16 cellular contexts compared by ENCODE assay signal in the genomic region with DNA sequence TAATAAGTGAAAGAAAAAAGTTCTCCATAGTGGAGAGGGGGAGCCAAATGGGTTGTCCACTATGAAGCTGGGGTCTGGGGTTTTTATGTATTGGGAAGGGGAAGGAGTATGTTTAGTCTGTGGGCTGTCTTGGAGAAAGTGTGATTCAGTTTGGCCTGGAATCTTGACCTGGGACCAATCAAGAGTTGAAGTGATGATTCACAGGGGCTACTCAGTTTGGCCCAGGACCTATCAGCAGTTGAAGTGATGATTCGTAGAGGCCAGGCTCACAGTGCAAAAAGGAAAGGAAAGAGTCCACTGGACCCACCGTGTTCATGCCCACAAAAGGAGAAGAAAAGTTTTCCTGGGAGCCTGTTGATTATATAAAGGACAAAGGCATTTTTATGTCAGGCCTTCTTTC. TPM values are rescaled to one million over a fixed set of nuclear protein-coding genes. Genes with fewer than 3 reads are reported as not detected.
DNase-seq lines count a peak whose midpoint lies in the region; ATAC-seq, FAIRE-seq and TF ChIP-seq lines count a peak whose summit lies in the region.
"Had no signal": no experiment of that assay in that cellular context is flagged by ENCODE, and none has a peak within 500 bp of the region (broad histone marks: within the 10 kb centered on the region; RNA-seq: fewer than 3 reads in every experiment).

No MANE protein-coding gene starts in this region.

- H3K36me3 ChIP-seq in skeletal muscle satellite cell (ENCODE audit: insufficient read depth, low read length) (no peaks in the 10 kb centered on the region), gastroesophageal sphincter (no peaks in the 10 kb centered on the region)
- H3K36me3 ChIP-seq: Peyer's patch had no signal

- TF ChIP-seq POLR2A in H54 (IDR thresholded peaks at IDR 0.05; ENCODE audit: low read depth, low read length), result no peak
- no peak for TF ChIP-seq POLR2A in gastroesophageal sphincter (IDR thresholded peaks at IDR 0.05)

- no peak overlapping the region for H3K9ac ChIP-seq in skeletal muscle satellite cell (ENCODE audit: low read depth, low read length)

- ATAC-seq in gastroesophageal sphincter, result no peak
- ATAC-seq in left lobe of liver, result no peak

- peaks cover 9% of the 10 kb centered on the region for H3K27me3 ChIP-seq in skeletal muscle satellite cell (ENCODE audit: control insufficient read depth, insufficient read depth, low read length)
- no peaks in the 10 kb centered on the region for H3K27me3 ChIP-seq in gastroesophageal sphincter
- H3K27me3 ChIP-seq: Peyer's patch had no signal

- peak overlapping the region; percentile 33 for H3K4me2 ChIP-seq in skeletal muscle satellite cell (ENCODE audit: low read length)

- no peak for TF ChIP-seq EP300 in gastroesophageal sphincter (IDR thresholded peaks at IDR 0.05)

- 40 to 62% methylated on average over 1 to 2 of the region's 2 CpGs for WGBS in gastroesophageal sphincter (ENCODE audit: low coverage in 1 of 2), 2 donors

- H3K9me3 ChIP-seq in skeletal muscle satellite cell (replicated peaks; ENCODE audit: low read length), result peaks cover 4% of the 10 kb centered on the region
- H3K9me3 ChIP-seq in gastroesophageal sphincter, result no peaks in the 10 kb centered on the region
- H3K9me3 ChIP-seq: Peyer's patch had no signal

- no peak overlapping the region for H3K4me3 ChIP-seq in fibroblast of pulmonary artery (replicated peaks; ENCODE audit: low read depth, low read length)
- no peak overlapping the region for H3K4me3 ChIP-seq in skeletal muscle satellite cell (ENCODE audit: low read length)
- H3K4me3 ChIP-seq in gastroesophageal sphincter, result no peak overlapping the region
- H3K4me3 ChIP-seq: Peyer's patch had no signal

- TF ChIP-seq CTCF in fibroblast of pulmonary artery (IDR thresholded peaks at IDR 0.05; ENCODE audit: low read length, missing control alignments), result no peak
- TF ChIP-seq CTCF in gastroesophageal sphincter (IDR thresholded peaks at IDR 0.05), result no peak

- no peak overlapping the region for H3K27ac ChIP-seq in gastroesophageal sphincter
- H3K27ac ChIP-seq: Peyer's patch had no signal

- FAIRE-seq in H54 (lab: Jason Lieb, UNC), result peak; percentile 85
- FAIRE-seq: islet of Langerhans had no signal

- H3K4me1 ChIP-seq in skeletal muscle satellite cell (ENCODE audit: control insufficient read depth, insufficient read depth, low read length) (peaks cover 10% of the 10 kb centered on the region), gastroesophageal sphincter (no peaks in the 10 kb centered on the region)
- H3K4me1 ChIP-seq: Peyer's patch had no signal

- DNase-seq in H54 (ENCODE audit: insufficient read length, low spot score) (peak; percentile 10), RKO (ENCODE audit: low spot score) (peak; percentile 32), fibroblast of pulmonary artery (ENCODE audit: low read depth) (peak; percentile 26), NCI-H1417 treated with DMSO at 0.1 percent for 48 hours (lab: John Stamatoyannopoulos, UW) (no peak), left lobe of liver (ENCODE audit: low spot score) (no peak)
- DNase-seq: activated CD4-positive, alpha-beta T cell treated with anti-CD3 and anti-CD28 coated beads, Interleukin-2, amount 50 U/mL, for 1 hour; KBM-7; naive B cell; NCI-H1436 treated with DMSO at 0.1 percent for 48 hours; NCI-H510A treated with DMSO at 0.1 percent for 48 hours; Peyer's patch; stimulated activated CD4-positive, alpha-beta T cell treated with anti-CD3 and anti-CD28 coated beads, Interleukin-1b, Interleukin-23, amount 100 ng/mL, for 48 hours; stimulated activated CD8-positive, alpha-beta memory T cell treated with anti-CD3 and anti-CD28 coated beads, Interleukin-4, amount 100 ng/mL, for 48 hours had no signal

RNA-seq across cellular contexts. Expression of gene RAB9B, which starts 47.3 kb away (rescaled TPM):
- total RNA-seq in skeletal muscle satellite cell (2012; rRNA removed), result 0.44 and 0.51 TPM in 2 replicates
- total RNA-seq in gastroesophageal sphincter (10 to 100 TPM in 3 of 4 donors, 1 to 10 TPM in 1; 9.4 to 25.4 (median 13.0) TPM), left lobe of liver (not detected)

Comparison
In these comparisons a context has a peak if more than half of its experiments do, and no peak if none do; other contexts are left out.
1. DNase-seq: peak in H54 (single experiment), RKO (single experiment) and fibroblast of pulmonary artery (single experiment); none in NCI-H1417 treated with DMSO at 0.1 percent for 48 hours (single experiment) and left lobe of liver (single experiment).
2. RNA of gene RAB9B, which starts 47.3 kb away (total RNA-seq): 9.4 to 25.4 TPM in gastroesophageal sphincter; not detected in left lobe of liver (single experiment); every median in the first group is over 10 times any median in the second.